In genomic region chr10:63069318-63069717, GRCh38 we compare ENCODE assay signal across 24 cellular contexts.
"Had no signal": no experiment of that assay in that cellular context is flagged by ENCODE, and none has a peak within 500 bp of the region (broad histone marks: within the 10 kb centered on the region; RNA-seq: fewer than 3 reads in every experiment).

No MANE protein-coding gene starts in this region.

- H3K4me3 ChIP-seq: colonic mucosa, esophagus squamous epithelium, gastrocnemius medialis, heart right ventricle, left lung, lower lobe of right lung had no signal

- ATAC-seq: effector memory CD8-positive, alpha-beta T cell; esophagus mucosa; gastrocnemius medialis; heart right ventricle; left cardiac atrium; left lung; left ventricle myocardium superior; lower lobe of right lung; naive thymus-derived CD4-positive, alpha-beta T cell had no signal

- H3K27ac Mint-ChIP-seq: dendritic cell treated with granulocyte-macrophage colony-stimulating factor and Interleukin-4, amounts not matched to agents 40 ng/mL and 50 ng/mL, for 4 days; effector memory CD8-positive, alpha-beta T cell; endodermal cell; naive thymus-derived CD4-positive, alpha-beta T cell had no signal

- H3K9me3 ChIP-seq: colonic mucosa, esophagus squamous epithelium, gastrocnemius medialis, heart right ventricle, left lung, lower lobe of right lung had no signal

- H3K36me3 ChIP-seq: colonic mucosa, esophagus squamous epithelium, gastrocnemius medialis, heart right ventricle, left lung, lower lobe of right lung had no signal

- DNase-seq: colonic mucosa; cortex of kidney; effector CD8-positive, alpha-beta T cell; effector memory CD8-positive, alpha-beta T cell; endodermal cell; erythroblast; esophagus squamous epithelium; foreskin fibroblast; foreskin melanocyte; gastrocnemius medialis; glutamatergic neuron; head of caudate nucleus; heart right ventricle; hippocampal formation; left cardiac atrium; left lung; left ventricle myocardium superior; lower lobe of right lung; mesenchymal stem cell; midbrain; naive thymus-derived CD4-positive, alpha-beta T cell had no signal

- H3K36me3 Mint-ChIP-seq: naive thymus-derived CD4-positive, alpha-beta T cell had no signal

- H3K4me1 ChIP-seq: colonic mucosa, esophagus squamous epithelium, gastrocnemius medialis, left lung, lower lobe of right lung had no signal

- H3K27me3 ChIP-seq: colonic mucosa, gastrocnemius medialis had no signal

- H3K9me3 Mint-ChIP-seq: dendritic cell treated with granulocyte-macrophage colony-stimulating factor and Interleukin-4, amounts not matched to agents 40 ng/mL and 50 ng/mL, for 4 days; effector memory CD8-positive, alpha-beta T cell; endodermal cell had no signal

- H3K27ac ChIP-seq: colonic mucosa, epithelial cell of prostate, esophagus squamous epithelium, gastrocnemius medialis, heart right ventricle, left lung, lower lobe of right lung had no signal

- H3K4me3 Mint-ChIP-seq: dendritic cell treated with granulocyte-macrophage colony-stimulating factor and Interleukin-4, amounts not matched to agents 40 ng/mL and 50 ng/mL, for 4 days; effector memory CD8-positive, alpha-beta T cell; endodermal cell; naive thymus-derived CD4-positive, alpha-beta T cell had no signal
